1 cellular context compared by ENCODE assay signal in the genomic region with DNA sequence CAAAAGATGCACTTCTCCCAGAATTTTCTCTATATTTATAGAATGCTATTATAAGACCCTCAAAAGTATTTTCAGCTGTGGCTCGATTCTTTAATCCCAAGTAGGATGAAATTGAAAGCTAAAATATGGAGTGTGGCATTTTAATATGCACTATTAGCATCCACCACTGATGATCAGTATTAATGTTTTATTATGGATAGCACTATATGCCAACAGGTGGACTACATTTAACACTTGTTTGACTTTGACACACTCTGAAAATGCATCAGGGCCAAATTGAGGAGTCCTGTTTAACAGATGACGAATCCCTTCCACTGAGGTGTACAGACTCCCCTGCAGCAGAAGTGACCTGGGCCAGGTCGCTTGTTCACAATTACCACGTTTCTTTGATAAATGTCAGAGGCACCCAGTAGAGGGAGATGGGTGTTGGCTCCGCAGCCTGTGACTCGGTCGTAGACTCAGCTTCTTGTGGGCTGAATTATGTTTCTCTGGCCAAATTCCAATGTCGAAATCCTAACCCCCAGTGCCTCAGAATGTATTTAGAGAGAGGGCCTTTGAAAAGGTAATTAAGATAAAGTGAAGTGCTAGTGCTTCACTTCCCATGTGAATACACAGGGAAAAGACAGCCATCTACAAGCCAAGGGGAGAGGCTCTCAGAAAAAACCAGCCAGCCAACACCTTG.
TF ChIP-seq lines count a peak whose summit lies in the region.

No MANE protein-coding gene starts in this region.

TF ChIP-seq in SK-N-SH treated with all-trans-retinoic acid at 6 μM for 48 hours, 23 proteins besides CTCF, POLR2A, EP300 and RAD21 (continued from another document):
- TF ChIP-seq, protein P1, sequence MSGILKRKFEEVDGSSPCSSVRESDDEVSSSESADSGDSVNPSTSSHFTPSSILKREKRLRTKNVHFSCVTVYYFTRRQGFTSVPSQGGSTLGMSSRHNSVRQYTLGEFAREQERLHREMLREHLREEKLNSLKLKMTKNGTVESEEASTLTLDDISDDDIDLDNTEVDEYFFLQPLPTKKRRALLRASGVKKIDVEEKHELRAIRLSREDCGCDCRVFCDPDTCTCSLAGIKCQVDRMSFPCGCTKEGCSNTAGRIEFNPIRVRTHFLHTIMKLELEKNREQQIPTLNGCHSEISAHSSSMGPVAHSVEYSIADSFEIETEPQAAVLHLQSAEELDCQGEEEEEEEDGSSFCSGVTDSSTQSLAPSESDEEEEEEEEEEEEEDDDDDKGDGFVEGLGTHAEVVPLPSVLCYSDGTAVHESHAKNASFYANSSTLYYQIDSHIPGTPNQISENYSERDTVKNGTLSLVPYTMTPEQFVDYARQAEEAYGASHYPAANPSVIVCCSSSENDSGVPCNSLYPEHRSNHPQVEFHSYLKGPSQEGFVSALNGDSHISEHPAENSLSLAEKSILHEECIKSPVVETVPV (CRISPR knock-in tag; IDR thresholded peaks at IDR 0.05): no peak
- TF ChIP-seq, protein P2, sequence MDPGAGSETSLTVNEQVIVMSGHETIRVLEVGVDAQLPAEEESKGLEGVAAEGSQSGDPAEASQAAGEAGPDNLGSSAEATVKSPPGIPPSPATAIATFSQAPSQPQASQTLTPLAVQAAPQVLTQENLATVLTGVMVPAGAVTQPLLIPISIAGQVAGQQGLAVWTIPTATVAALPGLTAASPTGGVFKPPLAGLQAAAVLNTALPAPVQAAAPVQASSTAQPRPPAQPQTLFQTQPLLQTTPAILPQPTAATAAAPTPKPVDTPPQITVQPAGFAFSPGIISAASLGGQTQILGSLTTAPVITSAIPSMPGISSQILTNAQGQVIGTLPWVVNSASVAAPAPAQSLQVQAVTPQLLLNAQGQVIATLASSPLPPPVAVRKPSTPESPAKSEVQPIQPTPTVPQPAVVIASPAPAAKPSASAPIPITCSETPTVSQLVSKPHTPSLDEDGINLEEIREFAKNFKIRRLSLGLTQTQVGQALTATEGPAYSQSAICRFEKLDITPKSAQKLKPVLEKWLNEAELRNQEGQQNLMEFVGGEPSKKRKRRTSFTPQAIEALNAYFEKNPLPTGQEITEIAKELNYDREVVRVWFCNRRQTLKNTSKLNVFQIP (CRISPR knock-in tag; IDR thresholded peaks at IDR 0.05; ENCODE audit: borderline replicate concordance, low read depth): no peak
- TF ChIP-seq BACH2 (CRISPR knock-in tag; IDR thresholded peaks at IDR 0.05; ENCODE audit: borderline replicate concordance) (no peak), RARB (CRISPR knock-in tag; IDR thresholded peaks at IDR 0.05) (no peak), ZFP3 (CRISPR knock-in tag; IDR thresholded peaks at IDR 0.05) (no peak), ZNF565 (CRISPR knock-in tag; conservative IDR thresholded peaks at IDR 0.05; ENCODE audit: low read depth) (no peak), OSR1 (CRISPR knock-in tag; IDR thresholded peaks at IDR 0.05) (no peak), PPARA (CRISPR knock-in tag; IDR thresholded peaks at IDR 0.05; ENCODE audit: borderline replicate concordance) (no peak)
